In the genomic region with DNA sequence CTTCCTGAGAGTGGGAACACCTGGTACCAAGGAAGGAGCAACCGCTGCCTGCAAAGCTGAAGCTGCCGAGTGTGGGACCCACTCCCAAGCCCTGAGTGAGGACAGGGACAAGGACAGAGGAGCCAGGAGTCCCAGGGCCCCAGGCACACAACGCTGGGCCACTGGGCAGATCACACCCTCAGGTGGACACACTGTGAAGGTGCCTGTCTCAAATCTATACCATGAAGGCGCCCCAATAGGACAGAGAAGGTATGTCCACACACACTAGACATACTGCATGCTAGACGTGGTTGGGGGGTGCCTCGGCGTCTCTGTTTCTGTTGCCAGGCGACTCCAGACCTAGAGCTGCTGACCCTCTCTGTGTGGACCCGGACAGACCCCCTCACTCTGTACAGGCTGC, we compare ENCODE assay signal across 16 cellular contexts.
"Had no signal": no experiment of that assay in that cellular context is flagged by ENCODE, and none has a peak within 500 bp of the region (broad histone marks: within the 10 kb centered on the region; RNA-seq: fewer than 3 reads in every experiment).

No MANE protein-coding gene starts in this region.

- H3K27ac ChIP-seq: colonic mucosa, heart right ventricle, neutrophil, right lobe of liver, thoracic aorta had no signal

- FAIRE-seq: frontal cortex had no signal

- DNase-seq: activated naive CD4-positive, alpha-beta T cell treated with anti-CD3 and anti-CD28 coated beads, Interleukin-2, amount 50 U/mL, for 16 hours; activated T-cell treated with anti-CD3 and anti-CD28 coated beads, Interleukin-2, amount 50 U/mL, for 1 hour; adrenal gland; colonic mucosa; heart right ventricle; islet precursor cell; left ventricle myocardium superior; mesendoderm; right lobe of liver; stimulated activated CD4-positive, alpha-beta T cell treated with anti-CD3 and anti-CD28 coated beads, Interleukin-12 subunit alpha, Interleukin-12 subunit beta, amount 100 ng/mL, for 4 hours; T-helper 17 cell had no signal

- H3K4me1 Mint-ChIP-seq: T-helper 17 cell had no signal

- H3K27me3 ChIP-seq: adrenal gland, colonic mucosa, right lobe of liver had no signal

- H3K9me3 Mint-ChIP-seq: stimulated activated naive CD8-positive, alpha-beta T cell treated with anti-CD3 and anti-CD28 coated beads, Interleukin-15, Interleukin-2, amounts not matched to agents 100 ng/mL and 50 ng/mL, for 24 hours had no signal

- H3K9me3 ChIP-seq: adrenal gland, colonic mucosa, heart right ventricle, neutrophil, right lobe of liver, thoracic aorta had no signal

- H3K4me3 Mint-ChIP-seq: stimulated activated naive CD8-positive, alpha-beta T cell treated with anti-CD3 and anti-CD28 coated beads, Interleukin-15, Interleukin-2, amounts not matched to agents 100 ng/mL and 50 ng/mL, for 24 hours; T-helper 17 cell had no signal

- ATAC-seq: activated CD4-positive, CD25-positive, alpha-beta regulatory T cell treated with anti-CD3 and anti-CD28 coated beads, Interleukin-2, amount 50 U/mL, for 24 hours; heart right ventricle; left ventricle myocardium superior; T-helper 17 cell had no signal

- H3K27ac Mint-ChIP-seq: stimulated activated naive CD8-positive, alpha-beta T cell treated with anti-CD3 and anti-CD28 coated beads, Interleukin-15, Interleukin-2, amounts not matched to agents 100 ng/mL and 50 ng/mL, for 24 hours; T-helper 17 cell had no signal

- H3K4me1 ChIP-seq: colonic mucosa, right lobe of liver had no signal

- H3K4me3 ChIP-seq: adrenal gland, colonic mucosa, heart right ventricle, right lobe of liver, thoracic aorta had no signal

- H3K36me3 ChIP-seq: adrenal gland, colonic mucosa, heart right ventricle, neutrophil, right lobe of liver, thoracic aorta had no signal
